2 cellular contexts compared by ENCODE assay signal in the genomic region with DNA sequence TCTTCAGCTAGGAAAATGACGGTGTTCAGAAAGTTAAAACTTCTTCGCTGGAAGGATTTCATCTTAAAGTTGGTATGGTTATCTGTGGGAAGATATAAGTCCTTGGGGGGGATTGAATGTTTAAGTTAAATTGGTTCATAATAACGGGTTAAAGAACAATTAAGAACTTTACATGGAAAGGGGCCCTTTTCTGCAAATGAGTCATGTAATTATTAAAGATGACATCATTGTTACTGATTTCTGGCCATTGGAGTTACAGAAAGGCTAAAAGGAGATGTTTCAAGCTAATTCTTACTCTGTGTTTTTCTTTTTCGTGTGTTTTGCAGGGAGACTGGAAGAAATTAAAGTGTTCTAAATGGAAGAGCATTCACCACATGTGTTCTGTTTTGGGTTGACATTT.
TF ChIP-seq lines count a peak whose summit lies in the region.

No MANE protein-coding gene starts in this region.

TF ChIP-seq in HepG2, 621 proteins besides CTCF, POLR2A, EP300 and RAD21:
- TF ChIP-seq KAT8 (CRISPR knock-in tag; IDR thresholded peaks at IDR 0.05): no peak
- TF ChIP-seq ATF7 (IDR thresholded peaks at IDR 0.05): peak; percentile 95
- no peak for TF ChIP-seq ATF7 (CRISPR knock-in tag; IDR thresholded peaks at IDR 0.05)
TF ChIP-seq in HepG2: peak in this region for 1.

TF ChIP-seq in GM12878, 131 proteins besides CTCF, POLR2A, EP300 and RAD21 (continues in another document):
- TF ChIP-seq RELA (IDR thresholded peaks at IDR 0.05; ENCODE audit: borderline replicate concordance, partially characterized antibody): no peak
- no peak for TF ChIP-seq ZNF217 (IDR thresholded peaks at IDR 0.05)
- no peak for TF ChIP-seq MEF2A (IDR thresholded peaks at IDR 0.05; ENCODE audit: insufficient read depth, low read depth, low read length)
- TF ChIP-seq IKZF2 (IDR thresholded peaks at IDR 0.05): peak; percentile 13 to 15; a peak in 1 of 4 replicates
- no peak for TF ChIP-seq NR2C1 (IDR thresholded peaks at IDR 0.05)
- TF ChIP-seq IKZF1 (conservative IDR thresholded peaks at IDR 0.05): 0 out of 2 replicates have a peak, but pooled peaks have one; percentile 27
- no peak for TF ChIP-seq KAT2A (conservative IDR thresholded peaks at IDR 0.05; ENCODE audit: control insufficient read depth, low read depth, low read length)
- no peak for TF ChIP-seq BMI1 (IDR thresholded peaks at IDR 0.05; ENCODE audit: borderline replicate concordance)
- TF ChIP-seq KLF5 (IDR thresholded peaks at IDR 0.05; ENCODE audit: partially characterized antibody): no peak
- TF ChIP-seq, protein P1, sequence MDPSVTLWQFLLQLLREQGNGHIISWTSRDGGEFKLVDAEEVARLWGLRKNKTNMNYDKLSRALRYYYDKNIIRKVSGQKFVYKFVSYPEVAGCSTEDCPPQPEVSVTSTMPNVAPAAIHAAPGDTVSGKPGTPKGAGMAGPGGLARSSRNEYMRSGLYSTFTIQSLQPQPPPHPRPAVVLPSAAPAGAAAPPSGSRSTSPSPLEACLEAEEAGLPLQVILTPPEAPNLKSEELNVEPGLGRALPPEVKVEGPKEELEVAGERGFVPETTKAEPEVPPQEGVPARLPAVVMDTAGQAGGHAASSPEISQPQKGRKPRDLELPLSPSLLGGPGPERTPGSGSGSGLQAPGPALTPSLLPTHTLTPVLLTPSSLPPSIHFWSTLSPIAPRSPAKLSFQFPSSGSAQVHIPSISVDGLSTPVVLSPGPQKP (IDR thresholded peaks at IDR 0.05; ENCODE audit: low read depth, low read length): no peak
- no peak for TF ChIP-seq TBL1XR1 (IDR thresholded peaks at IDR 0.05; ENCODE audit: low read depth, low read length)
- no peak for TF ChIP-seq CBX5 (IDR thresholded peaks at IDR 0.05; ENCODE audit: low read depth)
- no peak for TF ChIP-seq STAT1 (conservative IDR thresholded peaks at IDR 0.05)
- no peak for TF ChIP-seq YBX1 (IDR thresholded peaks at IDR 0.05)
- TF ChIP-seq SREBF1 (IDR thresholded peaks at IDR 0.05; ENCODE audit: low read length): no peak
- TF ChIP-seq, protein P2, sequence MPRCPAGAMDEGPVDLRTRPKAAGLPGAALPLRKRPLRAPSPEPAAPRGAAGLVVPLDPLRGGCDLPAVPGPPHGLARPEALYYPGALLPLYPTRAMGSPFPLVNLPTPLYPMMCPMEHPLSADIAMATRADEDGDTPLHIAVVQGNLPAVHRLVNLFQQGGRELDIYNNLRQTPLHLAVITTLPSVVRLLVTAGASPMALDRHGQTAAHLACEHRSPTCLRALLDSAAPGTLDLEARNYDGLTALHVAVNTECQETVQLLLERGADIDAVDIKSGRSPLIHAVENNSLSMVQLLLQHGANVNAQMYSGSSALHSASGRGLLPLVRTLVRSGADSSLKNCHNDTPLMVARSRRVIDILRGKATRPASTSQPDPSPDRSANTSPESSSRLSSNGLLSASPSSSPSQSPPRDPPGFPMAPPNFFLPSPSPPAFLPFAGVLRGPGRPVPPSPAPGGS (IDR thresholded peaks at IDR 0.05; ENCODE audit: borderline replicate concordance, insufficient read depth, low read depth, low read length, poor library complexity, severe bottlenecking): no peak
- 0 out of 2 replicates have a peak, but pooled peaks have one; percentile 19 for TF ChIP-seq NFIC (IDR thresholded peaks at IDR 0.05; ENCODE audit: low read depth, low read length)
- TF ChIP-seq, protein P3, sequence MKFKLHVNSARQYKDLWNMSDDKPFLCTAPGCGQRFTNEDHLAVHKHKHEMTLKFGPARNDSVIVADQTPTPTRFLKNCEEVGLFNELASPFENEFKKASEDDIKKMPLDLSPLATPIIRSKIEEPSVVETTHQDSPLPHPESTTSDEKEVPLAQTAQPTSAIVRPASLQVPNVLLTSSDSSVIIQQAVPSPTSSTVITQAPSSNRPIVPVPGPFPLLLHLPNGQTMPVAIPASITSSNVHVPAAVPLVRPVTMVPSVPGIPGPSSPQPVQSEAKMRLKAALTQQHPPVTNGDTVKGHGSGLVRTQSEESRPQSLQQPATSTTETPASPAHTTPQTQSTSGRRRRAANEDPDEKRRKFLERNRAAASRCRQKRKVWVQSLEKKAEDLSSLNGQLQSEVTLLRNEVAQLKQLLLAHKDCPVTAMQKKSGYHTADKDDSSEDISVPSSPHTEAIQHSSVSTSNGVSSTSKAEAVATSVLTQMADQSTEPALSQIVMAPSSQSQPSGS (IDR thresholded peaks at IDR 0.05; ENCODE audit: low read length): peak; percentile 72; the same call in 1 of the 2 replicates
- TF ChIP-seq, protein P4, sequence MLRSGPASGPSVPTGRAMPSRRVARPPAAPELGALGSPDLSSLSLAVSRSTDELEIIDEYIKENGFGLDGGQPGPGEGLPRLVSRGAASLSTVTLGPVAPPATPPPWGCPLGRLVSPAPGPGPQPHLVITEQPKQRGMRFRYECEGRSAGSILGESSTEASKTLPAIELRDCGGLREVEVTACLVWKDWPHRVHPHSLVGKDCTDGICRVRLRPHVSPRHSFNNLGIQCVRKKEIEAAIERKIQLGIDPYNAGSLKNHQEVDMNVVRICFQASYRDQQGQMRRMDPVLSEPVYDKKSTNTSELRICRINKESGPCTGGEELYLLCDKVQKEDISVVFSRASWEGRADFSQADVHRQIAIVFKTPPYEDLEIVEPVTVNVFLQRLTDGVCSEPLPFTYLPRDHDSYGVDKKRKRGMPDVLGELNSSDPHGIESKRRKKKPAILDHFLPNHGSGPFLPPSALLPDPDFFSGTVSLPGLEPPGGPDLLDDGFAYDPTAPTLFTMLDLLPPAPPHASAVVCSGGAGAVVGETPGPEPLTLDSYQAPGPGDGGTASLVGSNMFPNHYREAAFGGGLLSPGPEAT (IDR thresholded peaks at IDR 0.05; ENCODE audit: low read depth): no peak
- no peak for TF ChIP-seq NRF1 (conservative IDR thresholded peaks at IDR 0.05; ENCODE audit: low read depth, low read length)
- TF ChIP-seq PAX8 (IDR thresholded peaks at IDR 0.05): no peak
- no peak for TF ChIP-seq RUNX3 (IDR thresholded peaks at IDR 0.05; ENCODE audit: low read length)
- TF ChIP-seq HDAC2 (IDR thresholded peaks at IDR 0.05): no peak
- no peak for TF ChIP-seq FOXM1 (IDR thresholded peaks at IDR 0.05; ENCODE audit: low read depth, low read length)
- TF ChIP-seq, protein P5, sequence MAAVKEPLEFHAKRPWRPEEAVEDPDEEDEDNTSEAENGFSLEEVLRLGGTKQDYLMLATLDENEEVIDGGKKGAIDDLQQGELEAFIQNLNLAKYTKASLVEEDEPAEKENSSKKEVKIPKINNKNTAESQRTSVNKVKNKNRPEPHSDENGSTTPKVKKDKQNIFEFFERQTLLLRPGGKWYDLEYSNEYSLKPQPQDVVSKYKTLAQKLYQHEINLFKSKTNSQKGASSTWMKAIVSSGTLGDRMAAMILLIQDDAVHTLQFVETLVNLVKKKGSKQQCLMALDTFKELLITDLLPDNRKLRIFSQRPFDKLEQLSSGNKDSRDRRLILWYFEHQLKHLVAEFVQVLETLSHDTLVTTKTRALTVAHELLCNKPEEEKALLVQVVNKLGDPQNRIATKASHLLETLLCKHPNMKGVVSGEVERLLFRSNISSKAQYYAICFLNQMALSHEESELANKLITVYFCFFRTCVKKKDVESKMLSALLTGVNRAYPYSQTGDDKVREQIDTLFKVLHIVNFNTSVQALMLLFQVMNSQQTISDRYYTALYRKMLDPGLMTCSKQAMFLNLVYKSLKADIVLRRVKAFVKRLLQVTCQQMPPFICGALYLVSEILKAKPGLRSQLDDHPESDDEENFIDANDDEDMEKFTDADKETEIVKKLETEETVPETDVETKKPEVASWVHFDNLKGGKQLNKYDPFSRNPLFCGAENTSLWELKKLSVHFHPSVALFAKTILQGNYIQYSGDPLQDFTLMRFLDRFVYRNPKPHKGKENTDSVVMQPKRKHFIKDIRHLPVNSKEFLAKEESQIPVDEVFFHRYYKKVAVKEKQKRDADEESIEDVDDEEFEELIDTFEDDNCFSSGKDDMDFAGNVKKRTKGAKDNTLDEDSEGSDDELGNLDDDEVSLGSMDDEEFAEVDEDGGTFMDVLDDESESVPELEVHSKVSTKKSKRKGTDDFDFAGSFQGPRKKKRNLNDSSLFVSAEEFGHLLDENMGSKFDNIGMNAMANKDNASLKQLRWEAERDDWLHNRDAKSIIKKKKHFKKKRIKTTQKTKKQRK (IDR thresholded peaks at IDR 0.05; ENCODE audit: low read depth, low read length): no peak
- TF ChIP-seq DPF2 (IDR thresholded peaks at IDR 0.05): 0 out of 2 replicates have a peak, but pooled peaks have one; percentile 27
- no peak for TF ChIP-seq SMAD1 (IDR thresholded peaks at IDR 0.05; ENCODE audit: low read depth, partially characterized antibody)
- no peak for TF ChIP-seq CREB1 (IDR thresholded peaks at IDR 0.05; ENCODE audit: low read depth)
- TF ChIP-seq HDGF (IDR thresholded peaks at IDR 0.05): no peak
- no peak for TF ChIP-seq GATAD2B (conservative IDR thresholded peaks at IDR 0.05; ENCODE audit: low read depth)
- TF ChIP-seq PAX5 (IDR thresholded peaks at IDR 0.05; ENCODE audit: borderline replicate concordance, low read depth, low read length): no peak
- 0 out of 2 replicates have a peak, but pooled peaks have one; percentile 14 for TF ChIP-seq CREM (IDR thresholded peaks at IDR 0.05; ENCODE audit: low read depth)
- TF ChIP-seq BACH1 (IDR thresholded peaks at IDR 0.05; ENCODE audit: borderline replicate concordance): no peak
- no peak for TF ChIP-seq CBX3 (IDR thresholded peaks at IDR 0.05; ENCODE audit: borderline replicate concordance, low read depth)
- no peak for TF ChIP-seq RCOR1 (conservative IDR thresholded peaks at IDR 0.05; ENCODE audit: low read depth, low read length)
- TF ChIP-seq MTA3 (IDR thresholded peaks at IDR 0.05; ENCODE audit: borderline replicate concordance, low read length): no peak
- no peak for TF ChIP-seq LARP7 (IDR thresholded peaks at IDR 0.05)
- TF ChIP-seq, protein P6, sequence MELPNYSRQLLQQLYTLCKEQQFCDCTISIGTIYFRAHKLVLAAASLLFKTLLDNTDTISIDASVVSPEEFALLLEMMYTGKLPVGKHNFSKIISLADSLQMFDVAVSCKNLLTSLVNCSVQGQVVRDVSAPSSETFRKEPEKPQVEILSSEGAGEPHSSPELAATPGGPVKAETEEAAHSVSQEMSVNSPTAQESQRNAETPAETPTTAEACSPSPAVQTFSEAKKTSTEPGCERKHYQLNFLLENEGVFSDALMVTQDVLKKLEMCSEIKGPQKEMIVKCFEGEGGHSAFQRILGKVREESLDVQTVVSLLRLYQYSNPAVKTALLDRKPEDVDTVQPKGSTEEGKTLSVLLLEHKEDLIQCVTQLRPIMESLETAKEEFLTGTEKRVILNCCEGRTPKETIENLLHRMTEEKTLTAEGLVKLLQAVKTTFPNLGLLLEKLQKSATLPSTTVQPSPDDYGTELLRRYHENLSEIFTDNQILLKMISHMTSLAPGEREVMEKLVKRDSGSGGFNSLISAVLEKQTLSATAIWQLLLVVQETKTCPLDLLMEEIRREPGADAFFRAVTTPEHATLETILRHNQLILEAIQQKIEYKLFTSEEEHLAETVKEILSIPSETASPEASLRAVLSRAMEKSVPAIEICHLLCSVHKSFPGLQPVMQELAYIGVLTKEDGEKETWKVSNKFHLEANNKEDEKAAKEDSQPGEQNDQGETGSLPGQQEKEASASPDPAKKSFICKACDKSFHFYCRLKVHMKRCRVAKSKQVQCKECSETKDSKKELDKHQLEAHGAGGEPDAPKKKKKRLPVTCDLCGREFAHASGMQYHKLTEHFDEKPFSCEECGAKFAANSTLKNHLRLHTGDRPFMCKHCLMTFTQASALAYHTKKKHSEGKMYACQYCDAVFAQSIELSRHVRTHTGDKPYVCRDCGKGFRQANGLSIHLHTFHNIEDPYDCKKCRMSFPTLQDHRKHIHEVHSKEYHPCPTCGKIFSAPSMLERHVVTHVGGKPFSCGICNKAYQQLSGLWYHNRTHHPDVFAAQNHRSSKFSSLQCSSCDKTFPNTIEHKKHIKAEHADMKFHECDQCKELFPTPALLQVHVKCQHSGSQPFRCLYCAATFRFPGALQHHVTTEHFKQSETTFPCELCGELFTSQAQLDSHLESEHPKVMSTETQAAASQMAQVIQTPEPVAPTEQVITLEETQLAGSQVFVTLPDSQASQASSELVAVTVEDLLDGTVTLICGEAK (IDR thresholded peaks at IDR 0.05; ENCODE audit: borderline replicate concordance): no peak
- TF ChIP-seq MTA2 (IDR thresholded peaks at IDR 0.05; ENCODE audit: low read depth): peak; percentile 63; the same call in 1 of the 2 replicates
- TF ChIP-seq SUPT20H (IDR thresholded peaks at IDR 0.05; ENCODE audit: borderline replicate concordance, control insufficient read depth, low read depth, low read length): no peak
- TF ChIP-seq RFX5 (IDR thresholded peaks at IDR 0.05; ENCODE audit: low read depth, low read length): no peak
- no peak for TF ChIP-seq SIX5 (IDR thresholded peaks at IDR 0.05; ENCODE audit: low read depth, low read length, severe bottlenecking)
- TF ChIP-seq, protein P7, sequence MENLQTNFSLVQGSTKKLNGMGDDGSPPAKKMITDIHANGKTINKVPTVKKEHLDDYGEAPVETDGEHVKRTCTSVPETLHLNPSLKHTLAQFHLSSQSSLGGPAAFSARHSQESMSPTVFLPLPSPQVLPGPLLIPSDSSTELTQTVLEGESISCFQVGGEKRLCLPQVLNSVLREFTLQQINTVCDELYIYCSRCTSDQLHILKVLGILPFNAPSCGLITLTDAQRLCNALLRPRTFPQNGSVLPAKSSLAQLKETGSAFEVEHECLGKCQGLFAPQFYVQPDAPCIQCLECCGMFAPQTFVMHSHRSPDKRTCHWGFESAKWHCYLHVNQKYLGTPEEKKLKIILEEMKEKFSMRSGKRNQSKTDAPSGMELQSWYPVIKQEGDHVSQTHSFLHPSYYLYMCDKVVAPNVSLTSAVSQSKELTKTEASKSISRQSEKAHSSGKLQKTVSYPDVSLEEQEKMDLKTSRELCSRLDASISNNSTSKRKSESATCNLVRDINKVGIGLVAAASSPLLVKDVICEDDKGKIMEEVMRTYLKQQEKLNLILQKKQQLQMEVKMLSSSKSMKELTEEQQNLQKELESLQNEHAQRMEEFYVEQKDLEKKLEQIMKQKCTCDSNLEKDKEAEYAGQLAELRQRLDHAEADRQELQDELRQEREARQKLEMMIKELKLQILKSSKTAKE (IDR thresholded peaks at IDR 0.05; ENCODE audit: low read depth, poor library complexity, severe bottlenecking): no peak
- TF ChIP-seq, protein P8, sequence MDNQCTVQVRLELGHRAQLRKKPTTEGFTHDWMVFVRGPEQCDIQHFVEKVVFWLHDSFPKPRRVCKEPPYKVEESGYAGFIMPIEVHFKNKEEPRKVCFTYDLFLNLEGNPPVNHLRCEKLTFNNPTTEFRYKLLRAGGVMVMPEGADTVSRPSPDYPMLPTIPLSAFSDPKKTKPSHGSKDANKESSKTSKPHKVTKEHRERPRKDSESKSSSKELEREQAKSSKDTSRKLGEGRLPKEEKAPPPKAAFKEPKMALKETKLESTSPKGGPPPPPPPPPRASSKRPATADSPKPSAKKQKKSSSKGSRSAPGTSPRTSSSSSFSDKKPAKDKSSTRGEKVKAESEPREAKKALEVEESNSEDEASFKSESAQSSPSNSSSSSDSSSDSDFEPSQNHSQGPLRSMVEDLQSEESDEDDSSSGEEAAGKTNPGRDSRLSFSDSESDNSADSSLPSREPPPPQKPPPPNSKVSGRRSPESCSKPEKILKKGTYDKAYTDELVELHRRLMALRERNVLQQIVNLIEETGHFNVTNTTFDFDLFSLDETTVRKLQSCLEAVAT (IDR thresholded peaks at IDR 0.05): no peak
- TF ChIP-seq EZH2 (IDR thresholded peaks at IDR 0.05; ENCODE audit: borderline replicate concordance, control insufficient read depth, low read depth, low read length): no peak
- TF ChIP-seq, protein P9, sequence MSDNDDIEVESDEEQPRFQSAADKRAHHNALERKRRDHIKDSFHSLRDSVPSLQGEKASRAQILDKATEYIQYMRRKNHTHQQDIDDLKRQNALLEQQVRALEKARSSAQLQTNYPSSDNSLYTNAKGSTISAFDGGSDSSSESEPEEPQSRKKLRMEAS (IDR thresholded peaks at IDR 0.05; ENCODE audit: low read depth, low read length): no peak
- no peak for TF ChIP-seq CEBPB (IDR thresholded peaks at IDR 0.05; ENCODE audit: borderline replicate concordance in 1 of 2, low read depth in 2 of 2, low read length in 2 of 2)
- peak; percentile 98 for TF ChIP-seq ATF7 (IDR thresholded peaks at IDR 0.05; ENCODE audit: low read depth)
- TF ChIP-seq SMAD5 (IDR thresholded peaks at IDR 0.05; ENCODE audit: low read depth): no peak
